12 cellular contexts compared by ENCODE assay signal in genomic region chr16:27228621-27229501, GRCh38. TPM values are rescaled to one million over a fixed set of nuclear protein-coding genes. Genes with fewer than 3 reads are reported as not detected.
DNase-seq lines count a peak whose midpoint lies in the region; ATAC-seq and TF ChIP-seq lines count a peak whose summit lies in the region.
"Had no signal": no experiment of that assay in that cellular context is flagged by ENCODE, and none has a peak within 500 bp of the region (broad histone marks: within the 10 kb centered on the region; RNA-seq: fewer than 3 reads in every experiment).

No MANE protein-coding gene starts in this region.

- no peak overlapping the region for H3K4me3 ChIP-seq in coronary artery

- TF ChIP-seq CTCF in GM10266 (IDR thresholded peaks at IDR 0.05; ENCODE audit: control insufficient read depth, insufficient read depth, low read depth, missing control alignments) (peak; percentile 17), nephron progenitor cell (IDR thresholded peaks at IDR 0.05) (no peak), coronary artery (IDR thresholded peaks at IDR 0.05) (no peak)

- no peaks in the 10 kb centered on the region for H3K27me3 Mint-ChIP-seq in activated naive CD8-positive, alpha-beta T cell treated with anti-CD3 and anti-CD28 coated beads, Interleukin-2, amount 10 ng/mL, durations not matched to agents 7 days and 5 days
- peaks cover 9% of the 10 kb centered on the region for H3K27me3 Mint-ChIP-seq in nephron progenitor cell (ENCODE audit: low read depth, poor library complexity)

- peaks cover 52% of the 10 kb centered on the region for H3K4me1 Mint-ChIP-seq in activated naive CD8-positive, alpha-beta T cell treated with anti-CD3 and anti-CD28 coated beads, Interleukin-2, amount 10 ng/mL, durations not matched to agents 7 days and 5 days
- peaks cover 54% of the 10 kb centered on the region for H3K4me1 Mint-ChIP-seq in nephron progenitor cell

- H3K4me3 Mint-ChIP-seq in activated naive CD8-positive, alpha-beta T cell treated with anti-CD3 and anti-CD28 coated beads, Interleukin-2, amount 10 ng/mL, durations not matched to agents 7 days and 5 days = no peak overlapping the region
- H3K4me3 Mint-ChIP-seq in nephron progenitor cell = no peak overlapping the region

- no peak for ATAC-seq in activated naive CD8-positive, alpha-beta T cell treated with anti-CD3 and anti-CD28 coated beads, Interleukin-2, amount 10 ng/mL, durations not matched to agents 7 days and 5 days (ENCODE audit: low read depth)
- ATAC-seq in HG03469 (IDR thresholded peaks at IDR 0.05; ENCODE audit: unreplicated experiment) (no peak), HG02840 (IDR thresholded peaks at IDR 0.05; ENCODE audit: low FRiP score, unreplicated experiment) (no peak), GM21576 (IDR thresholded peaks at IDR 0.05; ENCODE audit: unreplicated experiment) (no peak)
- ATAC-seq: Panc1 had no signal

- H3K27ac ChIP-seq in coronary artery = no peak overlapping the region

- H3K27ac Mint-ChIP-seq in activated naive CD8-positive, alpha-beta T cell treated with anti-CD3 and anti-CD28 coated beads, Interleukin-2, amount 10 ng/mL, durations not matched to agents 7 days and 5 days = peak overlapping the region; percentile 76
- H3K27ac Mint-ChIP-seq in nephron progenitor cell = no peak overlapping the region

- H3K9me3 Mint-ChIP-seq in activated naive CD8-positive, alpha-beta T cell treated with anti-CD3 and anti-CD28 coated beads, Interleukin-2, amount 10 ng/mL, durations not matched to agents 7 days and 5 days = no peaks in the 10 kb centered on the region
- H3K9me3 Mint-ChIP-seq in nephron progenitor cell = no peaks in the 10 kb centered on the region

- DNase-seq in GM10266 (ENCODE audit: extremely low spot score) (no peak), NCI-H146 (lab: John Stamatoyannopoulos, UW) (peak; percentile 66), nephron progenitor cell (peak; percentile 66), coronary artery (ENCODE audit: low spot score) (no peak)
- DNase-seq in activated naive CD8-positive, alpha-beta T cell treated with anti-CD3 and anti-CD28 coated beads, Interleukin-2, amount 10 ng/mL, durations not matched to agents 7 days and 5 days = no peak
- DNase-seq: activated CD4-positive, alpha-beta T cell treated with anti-CD3 and anti-CD28 coated beads for 4 hours; mesenchymal stem cell; stimulated activated CD4-positive, alpha-beta T cell treated with anti-CD3 and anti-CD28 coated beads, Interleukin-12 subunit alpha, Interleukin-12 subunit beta, amount 100 ng/mL, for 4 hours had no signal

- peaks cover 23% of the 10 kb centered on the region for H3K36me3 Mint-ChIP-seq in activated naive CD8-positive, alpha-beta T cell treated with anti-CD3 and anti-CD28 coated beads, Interleukin-2, amount 10 ng/mL, durations not matched to agents 7 days and 5 days
- no peaks in the 10 kb centered on the region for H3K36me3 Mint-ChIP-seq in nephron progenitor cell (ENCODE audit: low read depth)

- POLR2A ChIA-PET in activated naive CD8-positive, alpha-beta T cell treated with anti-CD3 and anti-CD28 coated beads, Interleukin-2, amount 10 ng/mL, durations not matched to agents 7 days and 5 days (lab: Charles Lee) = interaction anchor here (1.4 to 3.8 kb wide), 4 partner anchors 18 to 138 kb away, joined by 3 to 35 read pairs (median 12); partner anchors contain the start of gene KDM8

RNA-seq across cellular contexts. Expression of gene KDM8, which starts 25.5 kb away (rescaled TPM):
- total RNA-seq in activated naive CD8-positive, alpha-beta T cell treated with anti-CD3 and anti-CD28 coated beads, Interleukin-2, amount 10 ng/mL, durations not matched to agents 7 days and 5 days = 10 to 100 TPM; 20.1 to 21.8 TPM

RNA-seq across cellular contexts. Expression of gene NSMCE1, which starts 39.7 kb away (rescaled TPM):
- 10 to 100 TPM; 69.0 to 75.6 TPM for total RNA-seq in activated naive CD8-positive, alpha-beta T cell treated with anti-CD3 and anti-CD28 coated beads, Interleukin-2, amount 10 ng/mL, durations not matched to agents 7 days and 5 days

Comparison
In these comparisons a context has a peak if more than half of its experiments do, and no peak if none do; other contexts are left out.
1. DNase-seq: peak in NCI-H146 (single experiment) and nephron progenitor cell (single experiment); none in GM10266 (single experiment), activated naive CD8-positive, alpha-beta T cell treated with anti-CD3 and anti-CD28 coated beads, Interleukin-2, amount 10 ng/mL, durations not matched to agents 7 days and 5 days (single experiment) and coronary artery (single experiment).